8 cellular contexts compared by ENCODE assay signal in the genomic region with DNA sequence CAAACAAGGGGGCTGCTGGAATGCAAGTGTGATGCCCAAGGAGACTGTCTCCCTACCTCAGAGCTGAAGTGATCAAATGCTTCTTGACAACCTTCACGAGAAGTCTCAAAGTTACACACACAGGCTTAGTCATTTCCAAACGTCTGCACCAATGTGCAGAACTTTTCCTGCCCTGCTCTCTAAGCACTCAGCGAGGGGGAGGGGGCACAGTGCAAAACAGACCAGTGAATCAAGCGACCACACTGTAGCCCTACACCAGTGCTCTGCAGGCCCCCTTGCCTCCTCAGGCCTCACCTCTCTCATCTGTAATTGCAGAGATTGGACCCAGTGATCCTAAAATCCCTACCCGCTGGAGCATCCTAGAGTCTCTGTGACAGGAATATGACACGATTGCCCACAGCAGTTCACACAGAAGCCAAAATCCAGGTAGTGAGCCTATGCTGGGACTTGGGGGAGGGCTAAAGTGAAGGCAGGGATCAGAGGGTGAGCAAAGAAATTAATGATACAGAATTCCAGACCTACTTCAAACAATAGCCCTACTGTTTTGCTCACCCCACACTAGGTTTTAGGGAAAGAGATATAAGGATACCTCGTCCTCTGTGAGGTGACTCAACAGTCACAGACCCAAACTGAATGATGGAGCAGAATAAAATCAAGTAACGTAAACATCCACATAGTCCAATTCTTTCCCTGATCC. TPM values are rescaled to one million over a fixed set of nuclear protein-coding genes. Genes with fewer than 3 reads are reported as not detected.
DNase-seq lines count a peak whose midpoint lies in the region; TF ChIP-seq lines count a peak whose summit lies in the region.

No MANE protein-coding gene starts in this region.

- H2AFZ ChIP-seq in GM23248, result 0 out of 2 replicates have a peak overlapping the region, but pooled peaks have one; percentile 29
- H2AFZ ChIP-seq in fibroblast of lung (ENCODE audit: low read length), result no peak overlapping the region

- H3K36me3 ChIP-seq in GM23248 (ENCODE audit: low read depth) (no peaks in the 10 kb centered on the region), fibroblast of lung (ENCODE audit: control insufficient read depth, insufficient read depth, low read length) (no peaks in the 10 kb centered on the region)

- peak; percentile 72 for DNase-seq in GM23248
- DNase-seq in activated CD4-positive, alpha-beta T cell treated with anti-CD3 and anti-CD28 coated beads for 4 hours, result peak; percentile 50 to 53
- peak; percentile 41 to 88 for DNase-seq in fibroblast of lung (ENCODE audit: low read depth in 2 of 2)
- peak in 2 of 3 donors; percentile 46 to 62 for DNase-seq in stimulated activated CD4-positive, alpha-beta T cell treated with anti-CD3 and anti-CD28 coated beads, TNF-alpha, amount 100 ng/mL, for 48 hours (ENCODE audit: low read depth in 3 of 3)
- no peak for DNase-seq in epidermal melanocyte (ENCODE audit: insufficient read length, low spot score)
- no peak for DNase-seq in LoVo (ENCODE audit: low spot score)
- DNase-seq in SHP77 treated with DMSO at 0.1 percent for 48 hours (lab: John Stamatoyannopoulos, UW), result no peak
- no peak for DNase-seq in OCI-M1 (lab: John Stamatoyannopoulos, UW)

- WGBS in GM23248 (ENCODE audit: low coverage in 1 of 2, low lambda C conversion rate in 2 of 2, missing lambda C conversion rate in 2 of 2), 2 experiments, result 43 to 44% methylated on average over 8 of the region's 8 CpGs

- peaks cover 99% of the 10 kb centered on the region for H3K79me2 ChIP-seq in GM23248 (ENCODE audit: insufficient read depth)
- H3K79me2 ChIP-seq in fibroblast of lung (ENCODE audit: control insufficient read depth, insufficient read depth, low read length), result peaks cover 14% of the 10 kb centered on the region

- peak overlapping the region; percentile 46 for H3K9ac ChIP-seq in GM23248
- H3K9ac ChIP-seq in fibroblast of lung (ENCODE audit: insufficient read depth, low read length), result no peak overlapping the region

- H3F3A ChIP-seq in GM23248 (ENCODE audit: insufficient read depth), result peaks cover 12% of the 10 kb centered on the region; the same call in 1 of the 2 replicates

- H3K9me2 ChIP-seq in GM23248 (ENCODE audit: insufficient read depth), result no peaks in the 10 kb centered on the region; the same call in 1 of the 2 replicates

- H3K4me3 ChIP-seq in GM23248, result peak overlapping the region; percentile 55
- H3K4me3 ChIP-seq in fibroblast of lung (replicated peaks in 1 of 4; ENCODE audit: control extremely low read depth in 1 of 4, insufficient read depth in 1 of 4, low read depth in 3 of 4, low read length in 4 of 4), result peak overlapping the region in 3 of 4 experiments; percentile 27 to 34 (median 30)

- H3K9me3 ChIP-seq in GM23248 (ENCODE audit: low read depth) (no peaks in the 10 kb centered on the region), fibroblast of lung (ENCODE audit: control insufficient read depth, insufficient read depth, low read depth, low read length) (no peaks in the 10 kb centered on the region)

- H4K20me1 ChIP-seq in GM23248 (ENCODE audit: insufficient read depth), result no peaks in the 10 kb centered on the region
- no peaks in the 10 kb centered on the region for H4K20me1 ChIP-seq in fibroblast of lung (ENCODE audit: control insufficient read depth, extremely low read depth, insufficient read depth, low read length)

- peaks cover 14% of the 10 kb centered on the region for H3K4me1 ChIP-seq in GM23248 (ENCODE audit: insufficient read depth)
- H3K4me1 ChIP-seq in fibroblast of lung (ENCODE audit: control insufficient read depth, extremely low read depth, insufficient read depth, low read length), result peaks cover 6% of the 10 kb centered on the region

- H3K4me2 ChIP-seq in GM23248 (ENCODE audit: unreplicated experiment) (peak overlapping the region; percentile 79), fibroblast of lung (ENCODE audit: extremely low read depth, insufficient read depth, low read length) (peak overlapping the region; percentile 92)

- in situ Hi-C loops in GM23248 (cut with MboI), result no loop called here

- H3K27ac ChIP-seq in GM23248, result peak overlapping the region; percentile 54
- H3K27ac ChIP-seq in fibroblast of lung (ENCODE audit: insufficient read depth, low read length), result peak overlapping the region; percentile 19

- no peak for TF ChIP-seq CTCF in fibroblast of lung (conservative IDR thresholded peaks at IDR 0.05 in 1 of 2, IDR thresholded peaks at IDR 0.05 in 1 of 2; ENCODE audit: low read depth in 1 of 2, low read length in 2 of 2)

- H3K27me3 ChIP-seq in GM23248 (replicated peaks; ENCODE audit: insufficient read depth) (no peaks in the 10 kb centered on the region), fibroblast of lung (ENCODE audit: control insufficient read depth, insufficient read depth, low read length) (no peaks in the 10 kb centered on the region)

RNA-seq across cellular contexts. Expression of gene ATXN1, which starts 56.4 kb away (rescaled TPM):
- total RNA-seq in GM23248 (2014; rRNA removed; shearing (Covaris generic)), result 20.1 and 42.2 TPM in 2 replicates
- polyA plus RNA-seq in GM23248 (2016; fragmentation: Nextera tagmentation; extraction: Ambion mirVana), result 14.2 and 15.7 TPM in 2 replicates
- 26.2 and 40.5 TPM in 2 replicates for total RNA-seq in fibroblast of lung
- 10.0 and 15.8 TPM in 2 replicates for polyA plus RNA-seq in fibroblast of lung
- 9.1 and 15.7 TPM in 2 replicates for polyA plus RNA-seq in fibroblast of lung (2012)
- 13.5 and 17.7 TPM in 2 replicates for polyA minus RNA-seq in fibroblast of lung (ENCODE audit: low replicate concordance)

Comparison
In these comparisons a context has a peak if more than half of its experiments do, and no peak if none do; other contexts are left out.
1. DNase-seq: peak in GM23248 (single experiment), activated CD4-positive, alpha-beta T cell treated with anti-CD3 and anti-CD28 coated beads for 4 hours (2 of 2), fibroblast of lung (2 of 2) and stimulated activated CD4-positive, alpha-beta T cell treated with anti-CD3 and anti-CD28 coated beads, TNF-alpha, amount 100 ng/mL, for 48 hours (2 of 3); none in epidermal melanocyte (single experiment), LoVo (single experiment), SHP77 treated with DMSO at 0.1 percent for 48 hours (single experiment) and OCI-M1 (single experiment).